ENCODE assay signal across 8 cellular contexts in the genomic region with DNA sequence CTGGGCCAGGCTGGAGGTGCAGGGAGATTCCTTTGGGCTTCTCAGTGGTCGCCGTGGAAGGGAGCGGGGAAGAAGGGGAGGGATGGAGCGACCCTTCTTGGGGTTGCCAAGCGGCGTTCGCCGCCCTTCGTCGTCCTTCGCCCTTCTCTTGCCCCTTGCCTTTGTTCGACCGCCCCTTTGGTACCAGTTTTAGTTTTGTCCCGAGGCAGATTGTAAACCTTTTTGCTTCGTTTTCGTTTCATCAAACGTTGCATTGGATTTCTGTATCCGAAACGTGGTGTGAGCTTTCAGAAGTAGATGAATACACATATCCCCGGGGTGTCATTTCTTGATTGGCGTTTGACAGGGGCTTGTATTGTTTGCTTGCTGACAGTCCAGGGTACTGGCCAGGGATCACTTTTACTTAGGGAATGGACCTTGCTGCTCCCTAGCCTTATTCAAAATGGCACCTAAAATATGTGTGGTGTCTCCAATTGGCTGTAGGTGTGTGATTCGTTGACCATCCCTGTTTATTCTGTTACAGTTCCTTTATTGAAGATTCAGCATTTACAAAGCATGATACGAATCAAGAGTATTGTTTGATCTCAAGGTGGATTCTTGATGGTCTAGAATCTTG. TPM values are rescaled to one million over a fixed set of nuclear protein-coding genes. Genes with fewer than 3 reads are reported as not detected.
DNase-seq lines count a peak whose midpoint lies in the region; ATAC-seq and TF ChIP-seq lines count a peak whose summit lies in the region.

No MANE protein-coding gene starts in this region.

- no peaks in the 10 kb centered on the region for H3K9me3 ChIP-seq in vagina

- intact Hi-C loops in vagina (cut with DNase I) = no loop called here

- no peaks in the 10 kb centered on the region for H3K27me3 ChIP-seq in vagina

- TF ChIP-seq POLR2A in vagina (IDR thresholded peaks at IDR 0.05) = no peak

- TF ChIP-seq CTCF in 22Rv1 (IDR thresholded peaks at IDR 0.05) = no peak
- TF ChIP-seq CTCF in GM10266 (IDR thresholded peaks at IDR 0.05; ENCODE audit: control insufficient read depth, insufficient read depth, low read depth, missing control alignments) = no peak
- TF ChIP-seq CTCF in vagina (IDR thresholded peaks at IDR 0.05) = no peak

- H3K4me3 ChIP-seq in vagina = peak overlapping the region; percentile 76 to 82

- no peaks in the 10 kb centered on the region for H3K36me3 ChIP-seq in vagina

- no peak for ATAC-seq in GM19023 (IDR thresholded peaks at IDR 0.05; ENCODE audit: unreplicated experiment)

- peak overlapping the region; percentile 78 for H3K27ac ChIP-seq in 22Rv1
- H3K27ac ChIP-seq in vagina = peak overlapping the region; percentile 81

- H3K4me1 ChIP-seq in vagina = peaks cover 25% of the 10 kb centered on the region

- DNase-seq in GM10266 (ENCODE audit: extremely low spot score) (peak; percentile 35), NCI-H2227 (lab: John Stamatoyannopoulos, UW; ENCODE audit: unreplicated experiment) (peak; percentile 34), cerebellar cortex (ENCODE audit: low spot score) (peak; percentile 14), lung microvascular endothelial cell (ENCODE audit: low read depth in 2 of 2) (peak; percentile 33 to 37), vagina (ENCODE audit: extremely low spot score in 2 of 2) (no peak), NCI-H2171 (lab: John Stamatoyannopoulos, UW) (no peak)

RNA-seq across cellular contexts. Expression of a gene that starts 0.8 kb away (rescaled TPM):
- total RNA-seq in lung microvascular endothelial cell = 14.7 and 14.8 TPM in 2 replicates
- 26.3 TPM for total RNA-seq in vagina

Comparison
In these comparisons a context has a peak if more than half of its experiments do, and no peak if none do; other contexts are left out.
1. DNase-seq: peak in GM10266 (single experiment), NCI-H2227 (single experiment), cerebellar cortex (single experiment) and lung microvascular endothelial cell (2 of 2); none in vagina (0 of 2) and NCI-H2171 (single experiment).